In genomic region chrX:151370906-151371305, GRCh38 we compare ENCODE assay signal across 13 cellular contexts. TPM values are rescaled to one million over a fixed set of nuclear protein-coding genes. Genes with fewer than 3 reads are reported as not detected.
DNase-seq lines count a peak whose midpoint lies in the region; ATAC-seq and TF ChIP-seq lines count a peak whose summit lies in the region.
"Had no signal": no experiment of that assay in that cellular context is flagged by ENCODE, and none has a peak within 500 bp of the region (broad histone marks: within the 10 kb centered on the region; RNA-seq: fewer than 3 reads in every experiment).

No MANE protein-coding gene starts in this region.

- peak; percentile 53 for DNase-seq in DMS53 (lab: John Stamatoyannopoulos, UW)
- no peak for DNase-seq in DMS53 treated with DMSO at 0.1 percent for 48 hours (lab: John Stamatoyannopoulos, UW; ENCODE audit: unreplicated experiment)
- DNase-seq in D341Med (ENCODE audit: low spot score) = peak; percentile 45
- DNase-seq in SK-N-SH = peak; percentile 32
- DNase-seq in left kidney (ENCODE audit: low read depth, low spot score) = peak; percentile 47
- no peak for DNase-seq in posterior cingulate gyrus
- no peak for DNase-seq in NCI-H2081 treated with DMSO at 0.1 percent for 48 hours (lab: John Stamatoyannopoulos, UW)
- DNase-seq: 8988T; CD8-positive, alpha-beta T cell; NCI-H1417 treated with DMSO at 0.1 percent for 48 hours had no signal

- intact Hi-C loops in posterior cingulate gyrus (cut with DNase I) = no loop called here

- H4K20me1 ChIP-seq in SK-N-SH (ENCODE audit: insufficient read depth) = no peaks in the 10 kb centered on the region

- H3K27me3 ChIP-seq in SK-N-SH (ENCODE audit: insufficient read depth) = no peaks in the 10 kb centered on the region; the same call in 1 of the 2 replicates

- H3K9ac ChIP-seq in SK-N-SH = no peak overlapping the region

- WGBS in SK-N-SH (ENCODE audit: low lambda C conversion rate) = 15% methylated on average over 18 of the region's 21 CpGs

- no peak overlapping the region for H3K4me2 ChIP-seq in SK-N-SH

- H3K9me2 ChIP-seq in SK-N-SH = no peaks in the 10 kb centered on the region

- CTCF ChIA-PET in SK-N-SH (lab: Yijun Ruan, JAX) = interaction anchor here (0.9 kb wide), 1 partner anchor 11 kb away, joined by 5 read pairs; no protein-coding TSS in a partner anchor

- H3K4me3 ChIP-seq in SK-N-SH (ENCODE audit: low read depth in 2 of 2, low read length in 1 of 2) = no peak overlapping the region

- no peak for TF ChIP-seq RAD21 in SK-N-SH (IDR thresholded peaks at IDR 0.05; ENCODE audit: low read length)

- H3K4me1 ChIP-seq in SK-N-SH (ENCODE audit: control insufficient read depth in 1 of 2, insufficient read depth in 2 of 2, low read depth in 1 of 2, low read length in 1 of 2) = no peaks in the 10 kb centered on the region

- ATAC-seq in HG03196 (IDR thresholded peaks at IDR 0.05; ENCODE audit: unreplicated experiment) = no peak
- ATAC-seq: CD8-positive, alpha-beta T cell; naive thymus-derived CD4-positive, alpha-beta T cell; sciatic nerve had no signal

- no peak for TF ChIP-seq EP300 in SK-N-SH (IDR thresholded peaks at IDR 0.05; ENCODE audit: borderline replicate concordance in 1 of 2, low read depth in 1 of 2, low read length in 1 of 2)

- no peaks in the 10 kb centered on the region for H3K79me2 ChIP-seq in SK-N-SH (ENCODE audit: insufficient read depth)

- TF ChIP-seq CTCF in SK-N-SH (IDR thresholded peaks at IDR 0.05) = no peak

- H3F3A ChIP-seq in SK-N-SH (replicated peaks; ENCODE audit: insufficient read depth) = no peaks in the 10 kb centered on the region

- POLR2A ChIA-PET in SK-N-SH (lab: Yijun Ruan, JAX) = no interaction called here

- no peak overlapping the region for H2AFZ ChIP-seq in SK-N-SH (ENCODE audit: low read depth)

- no peaks in the 10 kb centered on the region for H3K36me3 ChIP-seq in SK-N-SH (replicated peaks in 1 of 2; ENCODE audit: control insufficient read depth in 1 of 2, insufficient read depth in 2 of 2, low read length in 1 of 2)

- no peaks in the 10 kb centered on the region for H3K9me3 ChIP-seq in SK-N-SH

- H3K27ac ChIP-seq in SK-N-SH (ENCODE audit: low read depth in 2 of 2, low read length in 1 of 2) = no peak overlapping the region

TF ChIP-seq in SK-N-SH, 30 proteins besides CTCF, POLR2A, EP300 and RAD21:
- TF ChIP-seq RXRA (IDR thresholded peaks at IDR 0.05; ENCODE audit: borderline replicate concordance, low read depth) = no peak
- TF ChIP-seq ELF1 (IDR thresholded peaks at IDR 0.05) = no peak
- no peak for TF ChIP-seq RFX5 (IDR thresholded peaks at IDR 0.05; ENCODE audit: low read length)
- TF ChIP-seq GABPA (IDR thresholded peaks at IDR 0.05; ENCODE audit: low read depth) = no peak
- TF ChIP-seq YY1 (IDR thresholded peaks at IDR 0.05; ENCODE audit: low read depth) = no peak
TF ChIP-seq in SK-N-SH: peak in this region for 0.

RNA-seq across cellular contexts. Expression of gene VMA21, which starts 26.1 kb away (rescaled TPM):
- polyA plus RNA-seq in SK-N-SH (2012; rRNA removed) = 17.0 and 19.1 TPM in 2 replicates
- 26.1 and 31.5 TPM in 2 replicates for polyA plus RNA-seq in SK-N-SH (2012; cell fraction: cytosol; rRNA removed)
- polyA plus RNA-seq in SK-N-SH (2012; cell fraction: nucleus; rRNA removed) = 5.7 and 10.3 TPM in 2 replicates

Comparison
In these comparisons a context has a peak if more than half of its experiments do, and no peak if none do; other contexts are left out.
1. DNase-seq: peak in DMS53 (single experiment), D341Med (single experiment), SK-N-SH (single experiment) and left kidney (single experiment); none in DMS53 treated with DMSO at 0.1 percent for 48 hours (single experiment), posterior cingulate gyrus (0 of 10) and NCI-H2081 treated with DMSO at 0.1 percent for 48 hours (single experiment).